Comparison of ENCODE assay signal across 2 cellular contexts in the genomic region with DNA sequence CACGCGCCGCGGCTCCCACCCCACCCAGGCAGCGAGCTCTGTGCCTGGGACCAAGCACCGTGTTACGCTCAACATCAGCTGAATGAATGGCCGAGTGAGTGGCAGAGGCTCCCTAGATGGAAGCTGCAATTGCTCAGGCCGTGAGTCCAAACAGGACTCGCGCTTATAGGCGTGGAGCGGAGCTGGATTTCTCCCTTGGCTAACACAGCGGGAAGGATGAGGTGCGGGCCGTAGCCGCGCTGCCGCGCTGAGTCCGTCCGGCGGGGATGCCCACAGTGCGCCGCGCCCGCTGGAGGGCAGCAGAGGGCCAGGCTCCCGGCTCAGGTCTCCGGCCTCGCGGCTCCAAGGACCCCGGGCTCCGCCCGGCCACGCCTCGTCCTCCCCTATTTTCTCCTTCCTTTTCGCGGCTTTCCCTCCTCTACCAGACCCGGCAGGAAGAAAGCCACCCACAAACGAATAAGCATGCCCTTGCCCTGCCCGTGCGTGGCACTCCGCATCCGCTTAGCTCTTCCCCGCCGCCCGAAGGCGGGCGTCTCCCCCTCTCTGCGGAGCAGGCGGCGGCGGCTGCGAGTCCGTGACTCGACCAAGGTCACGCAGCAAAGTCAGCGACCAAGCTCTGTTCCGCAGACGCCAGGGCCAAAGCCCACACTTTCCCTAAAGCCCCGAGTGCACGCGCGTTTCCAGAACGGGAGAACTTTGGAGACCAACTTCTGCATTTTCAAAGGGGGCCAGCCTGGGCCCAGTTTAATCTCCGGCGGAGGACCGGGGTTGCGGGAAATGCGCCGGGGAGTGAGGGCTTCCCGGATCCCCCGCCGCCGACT.
TF ChIP-seq lines count a peak whose summit lies in the region.

No MANE protein-coding gene starts in this region.

TF ChIP-seq in HEK293T, 16 proteins besides CTCF, POLR2A, EP300 and RAD21 (continued from another document):
- TF ChIP-seq CTBP1 (IDR thresholded peaks at IDR 0.05; ENCODE audit: borderline replicate concordance) (peak; percentile 45; the same call in 1 of the 2 replicates), L3MBTL2 (conservative IDR thresholded peaks at IDR 0.05) (peak; percentile 75), TARDBP (IDR thresholded peaks at IDR 0.05) (no peak)
- TF ChIP-seq, protein P1, sequence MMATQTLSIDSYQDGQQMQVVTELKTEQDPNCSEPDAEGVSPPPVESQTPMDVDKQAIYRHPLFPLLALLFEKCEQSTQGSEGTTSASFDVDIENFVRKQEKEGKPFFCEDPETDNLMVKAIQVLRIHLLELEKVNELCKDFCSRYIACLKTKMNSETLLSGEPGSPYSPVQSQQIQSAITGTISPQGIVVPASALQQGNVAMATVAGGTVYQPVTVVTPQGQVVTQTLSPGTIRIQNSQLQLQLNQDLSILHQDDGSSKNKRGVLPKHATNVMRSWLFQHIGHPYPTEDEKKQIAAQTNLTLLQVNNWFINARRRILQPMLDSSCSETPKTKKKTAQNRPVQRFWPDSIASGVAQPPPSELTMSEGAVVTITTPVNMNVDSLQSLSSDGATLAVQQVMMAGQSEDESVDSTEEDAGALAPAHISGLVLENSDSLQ (IDR thresholded peaks at IDR 0.05) = no peak

TF ChIP-seq in K562, 482 proteins besides CTCF, POLR2A, EP300 and RAD21 (continued from another document and continues in another):
- TF ChIP-seq SAFB (IDR thresholded peaks at IDR 0.05; ENCODE audit: borderline replicate concordance, low read depth, low read length) (peak; percentile 47; the same call in 1 of the 2 replicates), RBM34 (IDR thresholded peaks at IDR 0.05; ENCODE audit: borderline replicate concordance, insufficient read depth, low read length) (no peak), ZBTB7A (IDR thresholded peaks at IDR 0.05; ENCODE audit: borderline replicate concordance, control insufficient read depth, low read depth, low read length) (peak; percentile 75; the same call in 1 of the 2 replicates), TEAD1 (CRISPR knock-in tag; IDR thresholded peaks at IDR 0.05) (0 out of 4 replicates have a peak, but pooled peaks of 1 of the 2 experiments have one; percentile 19), ATF7 (IDR thresholded peaks at IDR 0.05) (0 out of 2 replicates have a peak, but pooled peaks have one; percentile 14), ZBTB1 (CRISPR knock-in tag; IDR thresholded peaks at IDR 0.05; ENCODE audit: borderline replicate concordance, low read depth) (0 out of 2 replicates have a peak, but pooled peaks have one; percentile 48), KDM2B (CRISPR knock-in tag; IDR thresholded peaks at IDR 0.05) (0 out of 2 replicates have a peak, but pooled peaks have one; percentile 43), DPF2 (IDR thresholded peaks at IDR 0.05) (0 out of 2 replicates have a peak, but pooled peaks have one; percentile 29), FOXA1 (IDR thresholded peaks at IDR 0.05; ENCODE audit: borderline replicate concordance) (no peak), HDAC1 (IDR thresholded peaks at IDR 0.05) (0 out of 4 replicates have a peak, but pooled peaks of 1 of the 2 experiments have one; percentile 29), KLF1 (tag; IDR thresholded peaks at IDR 0.05) (0 out of 2 replicates have a peak, but pooled peaks have one; percentile 42), CTBP1 (IDR thresholded peaks at IDR 0.05; ENCODE audit: borderline replicate concordance) (peak; percentile 84), L3MBTL2 (IDR thresholded peaks at IDR 0.05) (peak; percentile 84), FIP1L1 (IDR thresholded peaks at IDR 0.05; ENCODE audit: low read depth, low read length, poor library complexity, severe bottlenecking) (peak; percentile 15), RB1 (IDR thresholded peaks at IDR 0.05; ENCODE audit: low read depth) (peak; percentile 72), SMARCA4 (IDR thresholded peaks at IDR 0.05) (peak; percentile 18; the same call in 1 of the 2 replicates), CREBBP (IDR thresholded peaks at IDR 0.05; ENCODE audit: low read depth, low read length) (no peak)
- TF ChIP-seq, protein P2, sequence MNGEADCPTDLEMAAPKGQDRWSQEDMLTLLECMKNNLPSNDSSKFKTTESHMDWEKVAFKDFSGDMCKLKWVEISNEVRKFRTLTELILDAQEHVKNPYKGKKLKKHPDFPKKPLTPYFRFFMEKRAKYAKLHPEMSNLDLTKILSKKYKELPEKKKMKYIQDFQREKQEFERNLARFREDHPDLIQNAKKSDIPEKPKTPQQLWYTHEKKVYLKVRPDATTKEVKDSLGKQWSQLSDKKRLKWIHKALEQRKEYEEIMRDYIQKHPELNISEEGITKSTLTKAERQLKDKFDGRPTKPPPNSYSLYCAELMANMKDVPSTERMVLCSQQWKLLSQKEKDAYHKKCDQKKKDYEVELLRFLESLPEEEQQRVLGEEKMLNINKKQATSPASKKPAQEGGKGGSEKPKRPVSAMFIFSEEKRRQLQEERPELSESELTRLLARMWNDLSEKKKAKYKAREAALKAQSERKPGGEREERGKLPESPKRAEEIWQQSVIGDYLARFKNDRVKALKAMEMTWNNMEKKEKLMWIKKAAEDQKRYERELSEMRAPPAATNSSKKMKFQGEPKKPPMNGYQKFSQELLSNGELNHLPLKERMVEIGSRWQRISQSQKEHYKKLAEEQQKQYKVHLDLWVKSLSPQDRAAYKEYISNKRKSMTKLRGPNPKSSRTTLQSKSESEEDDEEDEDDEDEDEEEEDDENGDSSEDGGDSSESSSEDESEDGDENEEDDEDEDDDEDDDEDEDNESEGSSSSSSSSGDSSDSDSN (IDR thresholded peaks at IDR 0.05; ENCODE audit: borderline replicate concordance in 1 of 2, low read depth in 2 of 2, low read length in 2 of 2) = 0 out of 4 replicates have a peak, but pooled peaks of 1 of the 2 experiments have one; percentile 64
- TF ChIP-seq, protein P3, sequence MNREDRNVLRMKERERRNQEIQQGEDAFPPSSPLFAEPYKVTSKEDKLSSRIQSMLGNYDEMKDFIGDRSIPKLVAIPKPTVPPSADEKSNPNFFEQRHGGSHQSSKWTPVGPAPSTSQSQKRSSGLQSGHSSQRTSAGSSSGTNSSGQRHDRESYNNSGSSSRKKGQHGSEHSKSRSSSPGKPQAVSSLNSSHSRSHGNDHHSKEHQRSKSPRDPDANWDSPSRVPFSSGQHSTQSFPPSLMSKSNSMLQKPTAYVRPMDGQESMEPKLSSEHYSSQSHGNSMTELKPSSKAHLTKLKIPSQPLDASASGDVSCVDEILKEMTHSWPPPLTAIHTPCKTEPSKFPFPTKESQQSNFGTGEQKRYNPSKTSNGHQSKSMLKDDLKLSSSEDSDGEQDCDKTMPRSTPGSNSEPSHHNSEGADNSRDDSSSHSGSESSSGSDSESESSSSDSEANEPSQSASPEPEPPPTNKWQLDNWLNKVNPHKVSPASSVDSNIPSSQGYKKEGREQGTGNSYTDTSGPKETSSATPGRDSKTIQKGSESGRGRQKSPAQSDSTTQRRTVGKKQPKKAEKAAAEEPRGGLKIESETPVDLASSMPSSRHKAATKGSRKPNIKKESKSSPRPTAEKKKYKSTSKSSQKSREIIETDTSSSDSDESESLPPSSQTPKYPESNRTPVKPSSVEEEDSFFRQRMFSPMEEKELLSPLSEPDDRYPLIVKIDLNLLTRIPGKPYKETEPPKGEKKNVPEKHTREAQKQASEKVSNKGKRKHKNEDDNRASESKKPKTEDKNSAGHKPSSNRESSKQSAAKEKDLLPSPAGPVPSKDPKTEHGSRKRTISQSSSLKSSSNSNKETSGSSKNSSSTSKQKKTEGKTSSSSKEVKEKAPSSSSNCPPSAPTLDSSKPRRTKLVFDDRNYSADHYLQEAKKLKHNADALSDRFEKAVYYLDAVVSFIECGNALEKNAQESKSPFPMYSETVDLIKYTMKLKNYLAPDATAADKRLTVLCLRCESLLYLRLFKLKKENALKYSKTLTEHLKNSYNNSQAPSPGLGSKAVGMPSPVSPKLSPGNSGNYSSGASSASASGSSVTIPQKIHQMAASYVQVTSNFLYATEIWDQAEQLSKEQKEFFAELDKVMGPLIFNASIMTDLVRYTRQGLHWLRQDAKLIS (CRISPR knock-in tag; IDR thresholded peaks at IDR 0.05) = 0 out of 2 replicates have a peak, but pooled peaks have one; percentile 37
- TF ChIP-seq, protein P4, sequence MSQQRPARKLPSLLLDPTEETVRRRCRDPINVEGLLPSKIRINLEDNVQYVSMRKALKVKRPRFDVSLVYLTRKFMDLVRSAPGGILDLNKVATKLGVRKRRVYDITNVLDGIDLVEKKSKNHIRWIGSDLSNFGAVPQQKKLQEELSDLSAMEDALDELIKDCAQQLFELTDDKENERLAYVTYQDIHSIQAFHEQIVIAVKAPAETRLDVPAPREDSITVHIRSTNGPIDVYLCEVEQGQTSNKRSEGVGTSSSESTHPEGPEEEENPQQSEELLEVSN (IDR thresholded peaks at IDR 0.05; ENCODE audit: borderline replicate concordance in 1 of 2, extremely low read depth in 1 of 2, insufficient read depth in 1 of 2, insufficient read length in 1 of 2, low read depth in 1 of 2, low read length in 1 of 2, poor library complexity in 1 of 2, severe bottlenecking in 1 of 2) = peak; percentile 56 to 81
- TF ChIP-seq, protein P5, sequence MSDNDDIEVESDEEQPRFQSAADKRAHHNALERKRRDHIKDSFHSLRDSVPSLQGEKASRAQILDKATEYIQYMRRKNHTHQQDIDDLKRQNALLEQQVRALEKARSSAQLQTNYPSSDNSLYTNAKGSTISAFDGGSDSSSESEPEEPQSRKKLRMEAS (CRISPR knock-in tag; IDR thresholded peaks at IDR 0.05) = peak; percentile 52; the same call in 1 of the 2 replicates
- TF ChIP-seq, protein P6, sequence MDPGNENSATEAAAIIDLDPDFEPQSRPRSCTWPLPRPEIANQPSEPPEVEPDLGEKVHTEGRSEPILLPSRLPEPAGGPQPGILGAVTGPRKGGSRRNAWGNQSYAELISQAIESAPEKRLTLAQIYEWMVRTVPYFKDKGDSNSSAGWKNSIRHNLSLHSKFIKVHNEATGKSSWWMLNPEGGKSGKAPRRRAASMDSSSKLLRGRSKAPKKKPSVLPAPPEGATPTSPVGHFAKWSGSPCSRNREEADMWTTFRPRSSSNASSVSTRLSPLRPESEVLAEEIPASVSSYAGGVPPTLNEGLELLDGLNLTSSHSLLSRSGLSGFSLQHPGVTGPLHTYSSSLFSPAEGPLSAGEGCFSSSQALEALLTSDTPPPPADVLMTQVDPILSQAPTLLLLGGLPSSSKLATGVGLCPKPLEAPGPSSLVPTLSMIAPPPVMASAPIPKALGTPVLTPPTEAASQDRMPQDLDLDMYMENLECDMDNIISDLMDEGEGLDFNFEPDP (CRISPR knock-in tag; IDR thresholded peaks at IDR 0.05) = 0 out of 2 replicates have a peak, but pooled peaks have one; percentile 28
- TF ChIP-seq, protein P7, sequence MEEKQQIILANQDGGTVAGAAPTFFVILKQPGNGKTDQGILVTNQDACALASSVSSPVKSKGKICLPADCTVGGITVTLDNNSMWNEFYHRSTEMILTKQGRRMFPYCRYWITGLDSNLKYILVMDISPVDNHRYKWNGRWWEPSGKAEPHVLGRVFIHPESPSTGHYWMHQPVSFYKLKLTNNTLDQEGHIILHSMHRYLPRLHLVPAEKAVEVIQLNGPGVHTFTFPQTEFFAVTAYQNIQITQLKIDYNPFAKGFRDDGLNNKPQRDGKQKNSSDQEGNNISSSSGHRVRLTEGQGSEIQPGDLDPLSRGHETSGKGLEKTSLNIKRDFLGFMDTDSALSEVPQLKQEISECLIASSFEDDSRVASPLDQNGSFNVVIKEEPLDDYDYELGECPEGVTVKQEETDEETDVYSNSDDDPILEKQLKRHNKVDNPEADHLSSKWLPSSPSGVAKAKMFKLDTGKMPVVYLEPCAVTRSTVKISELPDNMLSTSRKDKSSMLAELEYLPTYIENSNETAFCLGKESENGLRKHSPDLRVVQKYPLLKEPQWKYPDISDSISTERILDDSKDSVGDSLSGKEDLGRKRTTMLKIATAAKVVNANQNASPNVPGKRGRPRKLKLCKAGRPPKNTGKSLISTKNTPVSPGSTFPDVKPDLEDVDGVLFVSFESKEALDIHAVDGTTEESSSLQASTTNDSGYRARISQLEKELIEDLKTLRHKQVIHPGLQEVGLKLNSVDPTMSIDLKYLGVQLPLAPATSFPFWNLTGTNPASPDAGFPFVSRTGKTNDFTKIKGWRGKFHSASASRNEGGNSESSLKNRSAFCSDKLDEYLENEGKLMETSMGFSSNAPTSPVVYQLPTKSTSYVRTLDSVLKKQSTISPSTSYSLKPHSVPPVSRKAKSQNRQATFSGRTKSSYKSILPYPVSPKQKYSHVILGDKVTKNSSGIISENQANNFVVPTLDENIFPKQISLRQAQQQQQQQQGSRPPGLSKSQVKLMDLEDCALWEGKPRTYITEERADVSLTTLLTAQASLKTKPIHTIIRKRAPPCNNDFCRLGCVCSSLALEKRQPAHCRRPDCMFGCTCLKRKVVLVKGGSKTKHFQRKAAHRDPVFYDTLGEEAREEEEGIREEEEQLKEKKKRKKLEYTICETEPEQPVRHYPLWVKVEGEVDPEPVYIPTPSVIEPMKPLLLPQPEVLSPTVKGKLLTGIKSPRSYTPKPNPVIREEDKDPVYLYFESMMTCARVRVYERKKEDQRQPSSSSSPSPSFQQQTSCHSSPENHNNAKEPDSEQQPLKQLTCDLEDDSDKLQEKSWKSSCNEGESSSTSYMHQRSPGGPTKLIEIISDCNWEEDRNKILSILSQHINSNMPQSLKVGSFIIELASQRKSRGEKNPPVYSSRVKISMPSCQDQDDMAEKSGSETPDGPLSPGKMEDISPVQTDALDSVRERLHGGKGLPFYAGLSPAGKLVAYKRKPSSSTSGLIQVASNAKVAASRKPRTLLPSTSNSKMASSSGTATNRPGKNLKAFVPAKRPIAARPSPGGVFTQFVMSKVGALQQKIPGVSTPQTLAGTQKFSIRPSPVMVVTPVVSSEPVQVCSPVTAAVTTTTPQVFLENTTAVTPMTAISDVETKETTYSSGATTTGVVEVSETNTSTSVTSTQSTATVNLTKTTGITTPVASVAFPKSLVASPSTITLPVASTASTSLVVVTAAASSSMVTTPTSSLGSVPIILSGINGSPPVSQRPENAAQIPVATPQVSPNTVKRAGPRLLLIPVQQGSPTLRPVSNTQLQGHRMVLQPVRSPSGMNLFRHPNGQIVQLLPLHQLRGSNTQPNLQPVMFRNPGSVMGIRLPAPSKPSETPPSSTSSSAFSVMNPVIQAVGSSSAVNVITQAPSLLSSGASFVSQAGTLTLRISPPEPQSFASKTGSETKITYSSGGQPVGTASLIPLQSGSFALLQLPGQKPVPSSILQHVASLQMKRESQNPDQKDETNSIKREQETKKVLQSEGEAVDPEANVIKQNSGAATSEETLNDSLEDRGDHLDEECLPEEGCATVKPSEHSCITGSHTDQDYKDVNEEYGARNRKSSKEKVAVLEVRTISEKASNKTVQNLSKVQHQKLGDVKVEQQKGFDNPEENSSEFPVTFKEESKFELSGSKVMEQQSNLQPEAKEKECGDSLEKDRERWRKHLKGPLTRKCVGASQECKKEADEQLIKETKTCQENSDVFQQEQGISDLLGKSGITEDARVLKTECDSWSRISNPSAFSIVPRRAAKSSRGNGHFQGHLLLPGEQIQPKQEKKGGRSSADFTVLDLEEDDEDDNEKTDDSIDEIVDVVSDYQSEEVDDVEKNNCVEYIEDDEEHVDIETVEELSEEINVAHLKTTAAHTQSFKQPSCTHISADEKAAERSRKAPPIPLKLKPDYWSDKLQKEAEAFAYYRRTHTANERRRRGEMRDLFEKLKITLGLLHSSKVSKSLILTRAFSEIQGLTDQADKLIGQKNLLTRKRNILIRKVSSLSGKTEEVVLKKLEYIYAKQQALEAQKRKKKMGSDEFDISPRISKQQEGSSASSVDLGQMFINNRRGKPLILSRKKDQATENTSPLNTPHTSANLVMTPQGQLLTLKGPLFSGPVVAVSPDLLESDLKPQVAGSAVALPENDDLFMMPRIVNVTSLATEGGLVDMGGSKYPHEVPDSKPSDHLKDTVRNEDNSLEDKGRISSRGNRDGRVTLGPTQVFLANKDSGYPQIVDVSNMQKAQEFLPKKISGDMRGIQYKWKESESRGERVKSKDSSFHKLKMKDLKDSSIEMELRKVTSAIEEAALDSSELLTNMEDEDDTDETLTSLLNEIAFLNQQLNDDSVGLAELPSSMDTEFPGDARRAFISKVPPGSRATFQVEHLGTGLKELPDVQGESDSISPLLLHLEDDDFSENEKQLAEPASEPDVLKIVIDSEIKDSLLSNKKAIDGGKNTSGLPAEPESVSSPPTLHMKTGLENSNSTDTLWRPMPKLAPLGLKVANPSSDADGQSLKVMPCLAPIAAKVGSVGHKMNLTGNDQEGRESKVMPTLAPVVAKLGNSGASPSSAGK (IDR thresholded peaks at IDR 0.05) = peak; percentile 68
